In genomic region chr6:4133941-4134838, GRCh38 we compare ENCODE assay signal across 9 cellular contexts. TPM values are rescaled to one million over a fixed set of nuclear protein-coding genes. Genes with fewer than 3 reads are reported as not detected.
DNase-seq lines count a peak whose midpoint lies in the region; ATAC-seq and TF ChIP-seq lines count a peak whose summit lies in the region.
"Had no signal": no experiment of that assay in that cellular context is flagged by ENCODE, and none has a peak within 500 bp of the region (broad histone marks: within the 10 kb centered on the region; RNA-seq: fewer than 3 reads in every experiment).

No MANE protein-coding gene starts in this region.

- H3K27me3 ChIP-seq in duodenal mucosa (ENCODE audit: control insufficient read depth in 1 of 2, insufficient read depth in 2 of 2, low read length in 2 of 2) (no peaks in the 10 kb centered on the region), thymus (ENCODE audit: control insufficient read depth, insufficient read depth) (no peaks in the 10 kb centered on the region)

- DNase-seq in NOMO-1 treated with DMSO at 0.1 percent for 48 hours (lab: John Stamatoyannopoulos, UW; ENCODE audit: unreplicated experiment) (peak; percentile 6), NOMO-1 (lab: John Stamatoyannopoulos, UW; ENCODE audit: unreplicated experiment in 2 of 2) (no peak), UCSD-AML1 (lab: John Stamatoyannopoulos, UW; ENCODE audit: unreplicated experiment) (peak; percentile 32), mucosa of descending colon (peak; percentile 58 to 64 (median 58))

- H3K9me3 ChIP-seq in duodenal mucosa (ENCODE audit: control insufficient read depth in 1 of 2, low read length in 2 of 2) (no peaks in the 10 kb centered on the region), mucosa of descending colon (no peaks in the 10 kb centered on the region), thymus (ENCODE audit: control insufficient read depth) (peaks cover 3% of the 10 kb centered on the region)

- H3K4me1 ChIP-seq in duodenal mucosa (ENCODE audit: control insufficient read depth in 1 of 2, insufficient read depth in 2 of 2, low read length in 2 of 2): peaks cover 17 to 23% of the 10 kb centered on the region in 2 donors
- H3K4me1 ChIP-seq in mucosa of descending colon (ENCODE audit: low read depth): peaks cover 24% of the 10 kb centered on the region
- H3K4me1 ChIP-seq in thymus (ENCODE audit: control insufficient read depth, insufficient read depth, low read length): peaks cover 8% of the 10 kb centered on the region

- WGBS in thymus: 30% methylated on average over 13 of the region's 13 CpGs

- ATAC-seq in mucosa of descending colon (no peak), GM18858 (IDR thresholded peaks at IDR 0.05; ENCODE audit: unreplicated experiment) (no peak), GM18861 (IDR thresholded peaks at IDR 0.05; ENCODE audit: unreplicated experiment) (no peak)

- H3K9ac ChIP-seq in duodenal mucosa (ENCODE audit: low read depth in 1 of 2, low read length in 2 of 2): peak overlapping the region; percentile 62 to 92

- intact Hi-C loops in mucosa of descending colon (cut with DNase I, micrococcal nuclease): no loop called here

- H3K36me3 ChIP-seq in duodenal mucosa (ENCODE audit: control insufficient read depth in 1 of 2, insufficient read depth in 2 of 2, low read length in 2 of 2) (peaks cover 18 to 24% of the 10 kb centered on the region in 2 donors), mucosa of descending colon (ENCODE audit: low read depth) (no peaks in the 10 kb centered on the region), thymus (ENCODE audit: control insufficient read depth, insufficient read depth) (peaks cover 24% of the 10 kb centered on the region)

- H3K27ac ChIP-seq in duodenal mucosa (ENCODE audit: low read depth, low read length) (peak overlapping the region; percentile 89), thymus (ENCODE audit: low read depth) (peak overlapping the region; percentile 8)

- no peak for TF ChIP-seq CTCF in mucosa of descending colon (IDR thresholded peaks at IDR 0.05)

- H3K4me3 ChIP-seq in duodenal mucosa (ENCODE audit: low read depth in 1 of 2, low read length in 2 of 2) (peak overlapping the region; percentile 83 to 88), mucosa of descending colon (no peak overlapping the region), thymus (ENCODE audit: low read length) (peak overlapping the region; percentile 94)

RNA-seq across cellular contexts. Expression of gene ECI2, which starts 1.2 kb away (rescaled TPM):
- total RNA-seq in mucosa of descending colon: 10 to 100 TPM; 56.3 to 92.3 (median 61.9) TPM
- polyA plus RNA-seq in thymus: 55.0 TPM

RNA-seq across cellular contexts. Expression of gene FAM217A, which starts 55.3 kb away (rescaled TPM):
- total RNA-seq in mucosa of descending colon: not detected
- polyA plus RNA-seq in thymus: 0.05 TPM
- total RNA-seq: dermis microvascular lymphatic vessel endothelial cell had no signal

Comparison
In these comparisons a context has a peak if more than half of its experiments do, and no peak if none do; other contexts are left out.
1. DNase-seq: peak in NOMO-1 treated with DMSO at 0.1 percent for 48 hours (single experiment), UCSD-AML1 (single experiment) and mucosa of descending colon (3 of 3); none in NOMO-1 (0 of 2).